Comparison of ENCODE assay signal across 8 cellular contexts in the genomic region with DNA sequence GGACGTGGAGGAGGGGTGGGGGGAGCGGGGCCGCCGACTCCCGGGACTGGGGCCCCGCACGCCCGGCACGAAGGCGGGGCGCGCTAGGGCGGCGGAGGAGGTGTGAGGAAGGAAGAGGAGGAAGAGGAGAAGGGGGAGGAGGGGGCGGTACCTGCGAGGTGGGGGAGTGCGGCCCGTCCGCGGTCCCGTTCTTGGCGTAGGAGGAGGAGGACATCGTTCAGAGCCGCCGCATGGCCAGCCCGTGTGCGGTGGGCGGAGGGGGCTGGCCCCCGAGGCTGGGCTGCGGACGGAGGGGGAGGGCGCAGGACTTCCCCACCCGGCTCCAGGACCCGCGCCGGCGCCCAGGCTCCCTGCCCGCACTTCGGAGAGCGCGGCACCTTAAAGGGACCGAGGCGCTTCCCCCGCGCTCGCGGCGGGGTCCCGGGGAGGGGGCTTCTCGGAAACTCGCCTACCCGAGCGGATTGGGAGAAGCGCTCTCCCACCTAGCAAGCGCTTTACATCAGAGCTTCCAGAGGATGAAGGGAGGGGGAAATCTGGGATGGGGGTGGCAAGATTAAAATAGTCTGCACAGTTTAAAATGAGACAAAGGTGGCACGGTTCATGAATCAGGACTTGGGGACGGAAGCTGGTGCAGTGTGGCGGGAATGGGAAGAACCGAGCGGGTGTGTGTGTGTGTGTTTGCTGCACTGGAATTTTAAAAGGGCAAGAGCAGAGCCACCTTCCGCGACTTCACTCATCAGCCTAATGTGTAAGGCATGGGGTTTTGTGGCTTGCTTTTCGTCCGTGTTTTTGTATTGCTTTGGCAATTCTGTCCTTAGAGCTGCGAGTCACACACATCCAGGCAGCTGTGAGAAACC. TPM values are rescaled to one million over a fixed set of nuclear protein-coding genes. Genes with fewer than 3 reads are reported as not detected.
DNase-seq lines count a peak whose midpoint lies in the region; ATAC-seq, FAIRE-seq and TF ChIP-seq lines count a peak whose summit lies in the region.

A gene (minus strand): TSS at position 247 of the 857 bp plus-strand sequence.

- peak within 1 kb of the TSS; percentile 84 to 94 for H3K4me3 Mint-ChIP-seq in CD14-positive monocyte

- no peaks in the 10 kb centered on the region for H3K36me3 ChIP-seq in small intestine (ENCODE audit: control insufficient read depth in 2 of 2, insufficient read depth in 2 of 2, low read length in 2 of 2)

- H3K9me3 Mint-ChIP-seq in CD14-positive monocyte, result peaks cover 0 to 16% (median 3%) of the 10 kb centered on the region in 7 donors

- peak; percentile 34 for TF ChIP-seq POLR2A in GM19193 (IDR thresholded peaks at IDR 0.05; ENCODE audit: extremely low read depth, insufficient read depth, insufficient read length)

- H3K36me3 Mint-ChIP-seq in CD14-positive monocyte, result peaks cover 5 to 8% of the 10 kb centered on the region in 2 donors

- H3K27ac ChIP-seq in small intestine (ENCODE audit: low read depth in 1 of 2, low read length in 1 of 2), result no peak within 1 kb of the TSS

- H3K4me3 ChIP-seq in astrocyte of the cerebellum (ENCODE audit: low read depth, low read length) (peak within 1 kb of the TSS; percentile 57), iPS-18c (ENCODE audit: insufficient read depth, low read depth, low read length) (peak within 1 kb of the TSS; percentile 63), small intestine (ENCODE audit: low read depth in 1 of 2, low read length in 2 of 2) (peak within 1 kb of the TSS; percentile 11 to 64)

- no peak for TF ChIP-seq CTCF in CD14-positive monocyte (IDR thresholded peaks at IDR 0.05)
- no peak for TF ChIP-seq CTCF in astrocyte of the cerebellum (IDR thresholded peaks at IDR 0.05; ENCODE audit: low read depth, low read length, missing control alignments)

- DNase-seq in CD14-positive monocyte (ENCODE audit: low spot score), result no peak
- DNase-seq in NCI-H146 (lab: John Stamatoyannopoulos, UW), result peak; percentile 45
- DNase-seq in astrocyte of the cerebellum (ENCODE audit: low read depth), result no peak
- no peak for DNase-seq in small intestine
- no peak for DNase-seq in NCI-H1048 (lab: John Stamatoyannopoulos, UW)

- peaks cover 25 to 48% (median 35%) of the 10 kb centered on the region in 3 donors for H3K27me3 Mint-ChIP-seq in CD14-positive monocyte (ENCODE audit: low read depth in 3 of 3)

- in situ Hi-C loops in astrocyte of the cerebellum (cut with HindIII; ENCODE audit: low sequenced_read_pairs), result no loop called here

- no peak for FAIRE-seq in small intestine (lab: Jason Lieb, UNC)

- 0 to 1% (median 0%) methylated on average over 49 to 65 of the region's 65 CpGs for WGBS in small intestine, 3 donors

- peaks cover 24% of the 10 kb centered on the region for H3K4me1 Mint-ChIP-seq in CD14-positive monocyte

- H3K9me3 ChIP-seq in iPS-18c (ENCODE audit: control insufficient read depth, insufficient read depth, low read length) (no peaks in the 10 kb centered on the region), small intestine (ENCODE audit: control insufficient read depth, low read depth) (no peaks in the 10 kb centered on the region)

- H3K4me1 ChIP-seq in small intestine (ENCODE audit: control insufficient read depth in 2 of 2, insufficient read depth in 1 of 2, low read depth in 1 of 2, low read length in 1 of 2), result peaks cover 0 to 2% of the 10 kb centered on the region in 2 donors

- intact Hi-C loops in CD14-positive monocyte (cut with micrococcal nuclease), result loop anchor here in 1 of 2 donors (5.0 kb wide), 1 partner anchor 52 kb away; no protein-coding TSS in a partner anchor

- peak within 1 kb of the TSS in 3 of 7 donors; percentile 5 to 84 (median 67) for H3K27ac Mint-ChIP-seq in CD14-positive monocyte

- ATAC-seq in HG03520 (IDR thresholded peaks at IDR 0.05; ENCODE audit: unreplicated experiment), result no peak

- peaks cover 4 to 15% of the 10 kb centered on the region in 2 donors for H3K27me3 ChIP-seq in small intestine (ENCODE audit: control insufficient read depth in 2 of 2, insufficient read depth in 2 of 2, low read length in 2 of 2)

RNA-seq across cellular contexts. Expression of the gene that starts here (rescaled TPM):
- polyA plus RNA-seq in CD14-positive monocyte, result 1 to 10 TPM in 1 of 2 donors, under 1 TPM in 1; 0.44 to 1.9 TPM
- under 1 TPM in 2 of 3 donors, not detected in 1; 0.27 TPM for polyA plus RNA-seq in small intestine
